1 cellular context compared by ENCODE assay signal in genomic region chr11:68843703-68844312, GRCh38.
A peak's percentile ranks its signal among the peaks of the same experiment; 100 is the strongest.
TF ChIP-seq lines count a peak whose summit lies in the region.

No MANE protein-coding gene starts in this region.

TF ChIP-seq in WTC11, 78 proteins besides CTCF, POLR2A, EP300 and RAD21 (continued from another document and continues in another):
- TF ChIP-seq, protein P1, sequence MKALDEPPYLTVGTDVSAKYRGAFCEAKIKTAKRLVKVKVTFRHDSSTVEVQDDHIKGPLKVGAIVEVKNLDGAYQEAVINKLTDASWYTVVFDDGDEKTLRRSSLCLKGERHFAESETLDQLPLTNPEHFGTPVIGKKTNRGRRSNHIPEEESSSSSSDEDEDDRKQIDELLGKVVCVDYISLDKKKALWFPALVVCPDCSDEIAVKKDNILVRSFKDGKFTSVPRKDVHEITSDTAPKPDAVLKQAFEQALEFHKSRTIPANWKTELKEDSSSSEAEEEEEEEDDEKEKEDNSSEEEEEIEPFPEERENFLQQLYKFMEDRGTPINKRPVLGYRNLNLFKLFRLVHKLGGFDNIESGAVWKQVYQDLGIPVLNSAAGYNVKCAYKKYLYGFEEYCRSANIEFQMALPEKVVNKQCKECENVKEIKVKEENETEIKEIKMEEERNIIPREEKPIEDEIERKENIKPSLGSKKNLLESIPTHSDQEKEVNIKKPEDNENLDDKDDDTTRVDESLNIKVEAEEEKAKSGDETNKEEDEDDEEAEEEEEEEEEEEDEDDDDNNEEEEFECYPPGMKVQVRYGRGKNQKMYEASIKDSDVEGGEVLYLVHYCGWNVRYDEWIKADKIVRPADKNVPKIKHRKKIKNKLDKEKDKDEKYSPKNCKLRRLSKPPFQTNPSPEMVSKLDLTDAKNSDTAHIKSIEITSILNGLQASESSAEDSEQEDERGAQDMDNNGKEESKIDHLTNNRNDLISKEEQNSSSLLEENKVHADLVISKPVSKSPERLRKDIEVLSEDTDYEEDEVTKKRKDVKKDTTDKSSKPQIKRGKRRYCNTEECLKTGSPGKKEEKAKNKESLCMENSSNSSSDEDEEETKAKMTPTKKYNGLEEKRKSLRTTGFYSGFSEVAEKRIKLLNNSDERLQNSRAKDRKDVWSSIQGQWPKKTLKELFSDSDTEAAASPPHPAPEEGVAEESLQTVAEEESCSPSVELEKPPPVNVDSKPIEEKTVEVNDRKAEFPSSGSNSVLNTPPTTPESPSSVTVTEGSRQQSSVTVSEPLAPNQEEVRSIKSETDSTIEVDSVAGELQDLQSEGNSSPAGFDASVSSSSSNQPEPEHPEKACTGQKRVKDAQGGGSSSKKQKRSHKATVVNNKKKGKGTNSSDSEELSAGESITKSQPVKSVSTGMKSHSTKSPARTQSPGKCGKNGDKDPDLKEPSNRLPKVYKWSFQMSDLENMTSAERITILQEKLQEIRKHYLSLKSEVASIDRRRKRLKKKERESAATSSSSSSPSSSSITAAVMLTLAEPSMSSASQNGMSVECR (CRISPR knock-in tag; IDR thresholded peaks at IDR 0.05; ENCODE audit: borderline replicate concordance), result peak; percentile 64; the same call in 1 of the 2 replicates
- TF ChIP-seq, protein P2, sequence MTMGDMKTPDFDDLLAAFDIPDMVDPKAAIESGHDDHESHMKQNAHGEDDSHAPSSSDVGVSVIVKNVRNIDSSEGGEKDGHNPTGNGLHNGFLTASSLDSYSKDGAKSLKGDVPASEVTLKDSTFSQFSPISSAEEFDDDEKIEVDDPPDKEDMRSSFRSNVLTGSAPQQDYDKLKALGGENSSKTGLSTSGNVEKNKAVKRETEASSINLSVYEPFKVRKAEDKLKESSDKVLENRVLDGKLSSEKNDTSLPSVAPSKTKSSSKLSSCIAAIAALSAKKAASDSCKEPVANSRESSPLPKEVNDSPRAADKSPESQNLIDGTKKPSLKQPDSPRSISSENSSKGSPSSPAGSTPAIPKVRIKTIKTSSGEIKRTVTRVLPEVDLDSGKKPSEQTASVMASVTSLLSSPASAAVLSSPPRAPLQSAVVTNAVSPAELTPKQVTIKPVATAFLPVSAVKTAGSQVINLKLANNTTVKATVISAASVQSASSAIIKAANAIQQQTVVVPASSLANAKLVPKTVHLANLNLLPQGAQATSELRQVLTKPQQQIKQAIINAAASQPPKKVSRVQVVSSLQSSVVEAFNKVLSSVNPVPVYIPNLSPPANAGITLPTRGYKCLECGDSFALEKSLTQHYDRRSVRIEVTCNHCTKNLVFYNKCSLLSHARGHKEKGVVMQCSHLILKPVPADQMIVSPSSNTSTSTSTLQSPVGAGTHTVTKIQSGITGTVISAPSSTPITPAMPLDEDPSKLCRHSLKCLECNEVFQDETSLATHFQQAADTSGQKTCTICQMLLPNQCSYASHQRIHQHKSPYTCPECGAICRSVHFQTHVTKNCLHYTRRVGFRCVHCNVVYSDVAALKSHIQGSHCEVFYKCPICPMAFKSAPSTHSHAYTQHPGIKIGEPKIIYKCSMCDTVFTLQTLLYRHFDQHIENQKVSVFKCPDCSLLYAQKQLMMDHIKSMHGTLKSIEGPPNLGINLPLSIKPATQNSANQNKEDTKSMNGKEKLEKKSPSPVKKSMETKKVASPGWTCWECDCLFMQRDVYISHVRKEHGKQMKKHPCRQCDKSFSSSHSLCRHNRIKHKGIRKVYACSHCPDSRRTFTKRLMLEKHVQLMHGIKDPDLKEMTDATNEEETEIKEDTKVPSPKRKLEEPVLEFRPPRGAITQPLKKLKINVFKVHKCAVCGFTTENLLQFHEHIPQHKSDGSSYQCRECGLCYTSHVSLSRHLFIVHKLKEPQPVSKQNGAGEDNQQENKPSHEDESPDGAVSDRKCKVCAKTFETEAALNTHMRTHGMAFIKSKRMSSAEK (CRISPR knock-in tag; IDR thresholded peaks at IDR 0.05; ENCODE audit: borderline replicate concordance), result no peak
- no peak for TF ChIP-seq ZNF263 (CRISPR knock-in tag; IDR thresholded peaks at IDR 0.05; ENCODE audit: low read depth)
- peak; percentile 69; the same call in 1 of the 2 replicates for TF ChIP-seq ZNF138 (CRISPR knock-in tag; conservative IDR thresholded peaks at IDR 0.05)
- no peak for TF ChIP-seq ATF6 (CRISPR knock-in tag; IDR thresholded peaks at IDR 0.05)
- TF ChIP-seq, protein P3, sequence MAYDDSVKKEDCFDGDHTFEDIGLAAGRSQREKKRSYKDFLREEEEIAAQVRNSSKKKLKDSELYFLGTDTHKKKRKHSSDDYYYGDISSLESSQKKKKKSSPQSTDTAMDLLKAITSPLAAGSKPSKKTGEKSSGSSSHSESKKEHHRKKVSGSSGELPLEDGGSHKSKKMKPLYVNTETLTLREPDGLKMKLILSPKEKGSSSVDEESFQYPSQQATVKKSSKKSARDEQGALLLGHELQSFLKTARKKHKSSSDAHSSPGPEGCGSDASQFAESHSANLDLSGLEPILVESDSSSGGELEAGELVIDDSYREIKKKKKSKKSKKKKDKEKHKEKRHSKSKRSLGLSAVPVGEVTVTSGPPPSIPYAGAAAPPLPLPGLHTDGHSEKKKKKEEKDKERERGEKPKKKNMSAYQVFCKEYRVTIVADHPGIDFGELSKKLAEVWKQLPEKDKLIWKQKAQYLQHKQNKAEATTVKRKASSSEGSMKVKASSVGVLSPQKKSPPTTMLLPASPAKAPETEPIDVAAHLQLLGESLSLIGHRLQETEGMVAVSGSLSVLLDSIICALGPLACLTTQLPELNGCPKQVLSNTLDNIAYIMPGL (CRISPR knock-in tag; IDR thresholded peaks at IDR 0.05), result peak; percentile 87
- no peak for TF ChIP-seq ZSCAN18 (CRISPR knock-in tag; IDR thresholded peaks at IDR 0.05)
- no peak for TF ChIP-seq RELA (CRISPR knock-in tag; IDR thresholded peaks at IDR 0.05; ENCODE audit: borderline replicate concordance)
- peak; percentile 58 for TF ChIP-seq SP1 (CRISPR knock-in tag; conservative IDR thresholded peaks at IDR 0.05)
- TF ChIP-seq ATF1 (CRISPR knock-in tag; IDR thresholded peaks at IDR 0.05), result no peak
- TF ChIP-seq CBFB (CRISPR knock-in tag; IDR thresholded peaks at IDR 0.05; ENCODE audit: low read depth), result 0 out of 2 replicates have a peak, but pooled peaks have one; percentile 61
- TF ChIP-seq, protein P4, sequence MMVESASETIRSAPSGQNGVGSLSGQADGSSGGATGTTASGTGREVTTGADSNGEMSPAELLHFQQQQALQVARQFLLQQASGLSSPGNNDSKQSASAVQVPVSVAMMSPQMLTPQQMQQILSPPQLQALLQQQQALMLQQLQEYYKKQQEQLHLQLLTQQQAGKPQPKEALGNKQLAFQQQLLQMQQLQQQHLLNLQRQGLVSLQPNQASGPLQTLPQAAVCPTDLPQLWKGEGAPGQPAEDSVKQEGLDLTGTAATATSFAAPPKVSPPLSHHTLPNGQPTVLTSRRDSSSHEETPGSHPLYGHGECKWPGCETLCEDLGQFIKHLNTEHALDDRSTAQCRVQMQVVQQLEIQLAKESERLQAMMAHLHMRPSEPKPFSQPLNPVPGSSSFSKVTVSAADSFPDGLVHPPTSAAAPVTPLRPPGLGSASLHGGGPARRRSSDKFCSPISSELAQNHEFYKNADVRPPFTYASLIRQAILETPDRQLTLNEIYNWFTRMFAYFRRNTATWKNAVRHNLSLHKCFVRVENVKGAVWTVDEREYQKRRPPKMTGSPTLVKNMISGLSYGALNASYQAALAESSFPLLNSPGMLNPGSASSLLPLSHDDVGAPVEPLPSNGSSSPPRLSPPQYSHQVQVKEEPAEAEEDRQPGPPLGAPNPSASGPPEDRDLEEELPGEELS (CRISPR knock-in tag; IDR thresholded peaks at IDR 0.05), result no peak
- TF ChIP-seq, protein P5, sequence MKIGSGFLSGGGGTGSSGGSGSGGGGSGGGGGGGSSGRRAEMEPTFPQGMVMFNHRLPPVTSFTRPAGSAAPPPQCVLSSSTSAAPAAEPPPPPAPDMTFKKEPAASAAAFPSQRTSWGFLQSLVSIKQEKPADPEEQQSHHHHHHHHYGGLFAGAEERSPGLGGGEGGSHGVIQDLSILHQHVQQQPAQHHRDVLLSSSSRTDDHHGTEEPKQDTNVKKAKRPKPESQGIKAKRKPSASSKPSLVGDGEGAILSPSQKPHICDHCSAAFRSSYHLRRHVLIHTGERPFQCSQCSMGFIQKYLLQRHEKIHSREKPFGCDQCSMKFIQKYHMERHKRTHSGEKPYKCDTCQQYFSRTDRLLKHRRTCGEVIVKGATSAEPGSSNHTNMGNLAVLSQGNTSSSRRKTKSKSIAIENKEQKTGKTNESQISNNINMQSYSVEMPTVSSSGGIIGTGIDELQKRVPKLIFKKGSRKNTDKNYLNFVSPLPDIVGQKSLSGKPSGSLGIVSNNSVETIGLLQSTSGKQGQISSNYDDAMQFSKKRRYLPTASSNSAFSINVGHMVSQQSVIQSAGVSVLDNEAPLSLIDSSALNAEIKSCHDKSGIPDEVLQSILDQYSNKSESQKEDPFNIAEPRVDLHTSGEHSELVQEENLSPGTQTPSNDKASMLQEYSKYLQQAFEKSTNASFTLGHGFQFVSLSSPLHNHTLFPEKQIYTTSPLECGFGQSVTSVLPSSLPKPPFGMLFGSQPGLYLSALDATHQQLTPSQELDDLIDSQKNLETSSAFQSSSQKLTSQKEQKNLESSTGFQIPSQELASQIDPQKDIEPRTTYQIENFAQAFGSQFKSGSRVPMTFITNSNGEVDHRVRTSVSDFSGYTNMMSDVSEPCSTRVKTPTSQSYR (CRISPR knock-in tag; IDR thresholded peaks at IDR 0.05), result no peak
- TF ChIP-seq ZNF396 (CRISPR knock-in tag; IDR thresholded peaks at IDR 0.05; ENCODE audit: borderline replicate concordance), result no peak
- no peak for TF ChIP-seq ZMAT4 (CRISPR knock-in tag; IDR thresholded peaks at IDR 0.05)
- TF ChIP-seq, protein P6, sequence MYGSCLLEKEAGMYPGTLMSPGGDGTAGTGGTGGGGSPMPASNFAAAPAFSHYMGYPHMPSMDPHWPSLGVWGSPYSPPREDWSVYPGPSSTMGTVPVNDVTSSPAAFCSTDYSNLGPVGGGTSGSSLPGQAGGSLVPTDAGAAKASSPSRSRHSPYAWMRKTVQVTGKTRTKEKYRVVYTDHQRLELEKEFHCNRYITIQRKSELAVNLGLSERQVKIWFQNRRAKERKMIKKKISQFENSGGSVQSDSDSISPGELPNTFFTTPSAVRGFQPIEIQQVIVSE (CRISPR knock-in tag; IDR thresholded peaks at IDR 0.05; ENCODE audit: borderline replicate concordance), result no peak
- TF ChIP-seq, protein P7, sequence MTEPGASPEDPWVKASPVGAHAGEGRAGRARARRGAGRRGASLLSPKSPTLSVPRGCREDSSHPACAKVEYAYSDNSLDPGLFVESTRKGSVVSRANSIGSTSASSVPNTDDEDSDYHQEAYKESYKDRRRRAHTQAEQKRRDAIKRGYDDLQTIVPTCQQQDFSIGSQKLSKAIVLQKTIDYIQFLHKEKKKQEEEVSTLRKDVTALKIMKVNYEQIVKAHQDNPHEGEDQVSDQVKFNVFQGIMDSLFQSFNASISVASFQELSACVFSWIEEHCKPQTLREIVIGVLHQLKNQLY (CRISPR knock-in tag; IDR thresholded peaks at IDR 0.05), result no peak
- no peak for TF ChIP-seq ZNF232 (CRISPR knock-in tag; IDR thresholded peaks at IDR 0.05)
- TF ChIP-seq, protein P8, sequence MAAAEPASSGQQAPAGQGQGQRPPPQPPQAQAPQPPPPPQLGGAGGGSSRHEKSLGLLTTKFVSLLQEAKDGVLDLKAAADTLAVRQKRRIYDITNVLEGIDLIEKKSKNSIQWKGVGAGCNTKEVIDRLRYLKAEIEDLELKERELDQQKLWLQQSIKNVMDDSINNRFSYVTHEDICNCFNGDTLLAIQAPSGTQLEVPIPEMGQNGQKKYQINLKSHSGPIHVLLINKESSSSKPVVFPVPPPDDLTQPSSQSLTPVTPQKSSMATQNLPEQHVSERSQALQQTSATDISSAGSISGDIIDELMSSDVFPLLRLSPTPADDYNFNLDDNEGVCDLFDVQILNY (CRISPR knock-in tag; IDR thresholded peaks at IDR 0.05), result no peak
- no peak for TF ChIP-seq EMX1 (CRISPR knock-in tag; IDR thresholded peaks at IDR 0.05)
- TF ChIP-seq SMAD3 (CRISPR knock-in tag; IDR thresholded peaks at IDR 0.05; ENCODE audit: borderline replicate concordance), result 0 out of 2 replicates have a peak, but pooled peaks have one; percentile 32
- TF ChIP-seq GTF2I (CRISPR knock-in tag; conservative IDR thresholded peaks at IDR 0.05), result no peak
- no peak for TF ChIP-seq RORB (CRISPR knock-in tag; IDR thresholded peaks at IDR 0.05)
- TF ChIP-seq USF1 (CRISPR knock-in tag; IDR thresholded peaks at IDR 0.05), result no peak; the same call in 1 of the 2 replicates
- TF ChIP-seq, protein P9, sequence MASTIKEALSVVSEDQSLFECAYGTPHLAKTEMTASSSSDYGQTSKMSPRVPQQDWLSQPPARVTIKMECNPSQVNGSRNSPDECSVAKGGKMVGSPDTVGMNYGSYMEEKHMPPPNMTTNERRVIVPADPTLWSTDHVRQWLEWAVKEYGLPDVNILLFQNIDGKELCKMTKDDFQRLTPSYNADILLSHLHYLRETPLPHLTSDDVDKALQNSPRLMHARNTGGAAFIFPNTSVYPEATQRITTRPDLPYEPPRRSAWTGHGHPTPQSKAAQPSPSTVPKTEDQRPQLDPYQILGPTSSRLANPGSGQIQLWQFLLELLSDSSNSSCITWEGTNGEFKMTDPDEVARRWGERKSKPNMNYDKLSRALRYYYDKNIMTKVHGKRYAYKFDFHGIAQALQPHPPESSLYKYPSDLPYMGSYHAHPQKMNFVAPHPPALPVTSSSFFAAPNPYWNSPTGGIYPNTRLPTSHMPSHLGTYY (CRISPR knock-in tag; IDR thresholded peaks at IDR 0.05), result no peak
- no peak for TF ChIP-seq NFATC4 (CRISPR knock-in tag; IDR thresholded peaks at IDR 0.05)
- TF ChIP-seq NR2C2 (CRISPR knock-in tag; IDR thresholded peaks at IDR 0.05), result no peak
- peak; percentile 79 for TF ChIP-seq ZNF423 (CRISPR knock-in tag; IDR thresholded peaks at IDR 0.05)
